ENCODE assay signal across 8 cellular contexts in the genomic region with DNA sequence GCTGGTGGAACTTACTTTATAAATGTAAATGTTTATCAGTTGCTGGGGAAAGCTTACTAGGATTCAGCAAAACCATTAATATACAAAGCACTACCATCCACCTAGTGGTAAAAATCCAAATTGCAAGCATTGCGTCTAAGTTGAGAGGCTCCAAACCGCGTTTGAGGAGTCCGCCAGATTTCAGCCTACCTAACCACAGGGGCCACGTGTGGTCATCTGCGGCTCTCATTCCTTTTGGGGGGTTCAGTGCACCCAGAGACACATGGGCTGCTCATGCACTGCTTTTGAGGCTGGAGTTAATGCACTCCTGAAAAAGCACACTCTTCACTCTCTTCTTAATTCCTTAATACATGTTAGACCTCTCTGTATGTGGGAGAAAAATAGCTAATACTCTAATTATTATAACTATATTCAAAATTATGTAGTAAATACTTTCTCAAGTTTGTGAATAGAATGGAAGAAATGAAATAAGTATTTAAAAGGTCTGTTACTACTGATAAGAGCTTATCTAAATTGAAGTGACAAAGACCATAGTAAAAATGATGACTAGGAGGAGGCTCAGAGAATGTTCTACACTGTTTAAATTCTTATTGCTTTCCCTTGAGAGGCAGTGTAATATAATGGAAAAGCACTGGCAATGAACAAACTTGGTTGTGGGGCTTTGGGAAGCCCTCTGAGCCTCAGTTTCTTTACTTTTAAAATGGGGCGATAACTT. TPM values are rescaled to one million over a fixed set of nuclear protein-coding genes. Genes with fewer than 3 reads are reported as not detected.
A peak's percentile ranks its signal among the peaks of the same experiment; 100 is the strongest.
DNase-seq lines count a peak whose midpoint lies in the region; ATAC-seq, FAIRE-seq and TF ChIP-seq lines count a peak whose summit lies in the region.

No MANE protein-coding gene starts in this region.

- DNase-seq in SIG-M5 treated with dmso at 0.1 percent for 504 hours (lab: John Stamatoyannopoulos, UW; ENCODE audit: unreplicated experiment) (peak; percentile 59), SIG-M5 (lab: John Stamatoyannopoulos, UW) (no peak), HTR-8/SVneo (ENCODE audit: insufficient read length, low spot score) (peak; percentile 90), PC-3 (peak; percentile 99), cardiac muscle cell (ENCODE audit: low read depth in 1 of 2, low spot score in 1 of 2) (peak; percentile 84 to 86), putamen (ENCODE audit: low spot score) (peak; percentile 54)

- H3K4me3 Mint-ChIP-seq in activated naive CD8-positive, alpha-beta T cell = peak overlapping the region; percentile 20

- peaks cover 13% of the 10 kb centered on the region for H3F3A ChIP-seq in PC-3 (ENCODE audit: low read length, unreplicated experiment)

- H3K36me3 ChIP-seq in PC-3 (ENCODE audit: low read depth, low read length) (no peaks in the 10 kb centered on the region), cardiac muscle cell (no peaks in the 10 kb centered on the region)

- ATAC-seq in PC-3 (peak; percentile 56), HG03460 (IDR thresholded peaks at IDR 0.05; ENCODE audit: unreplicated experiment) (no peak)

- no peaks in the 10 kb centered on the region for H3K79me2 ChIP-seq in PC-3 (ENCODE audit: low read length)

- peak overlapping the region; percentile 57 for H3K4me3 ChIP-seq in PC-3 (ENCODE audit: low read length)
- no peak overlapping the region for H3K4me3 ChIP-seq in cardiac muscle cell

- H3K27ac ChIP-seq in PC-3 (ENCODE audit: low read length) (peak overlapping the region; percentile 95), cardiac muscle cell (no peak overlapping the region)

- peak overlapping the region; percentile 90 for H3K27ac Mint-ChIP-seq in activated naive CD8-positive, alpha-beta T cell

- H2AFZ ChIP-seq in PC-3 (ENCODE audit: low read length) = peak overlapping the region; percentile 70

- H3K4me1 ChIP-seq in PC-3 (ENCODE audit: insufficient read depth, low read length) (peaks cover 37% of the 10 kb centered on the region), cardiac muscle cell (ENCODE audit: low read depth) (peaks cover 8% of the 10 kb centered on the region)

- peaks cover 30% of the 10 kb centered on the region for H3K4me1 Mint-ChIP-seq in activated naive CD8-positive, alpha-beta T cell (ENCODE audit: low read depth)

- no peaks in the 10 kb centered on the region for H3K9me3 Mint-ChIP-seq in activated naive CD8-positive, alpha-beta T cell (ENCODE audit: low read depth)

- H3K9me3 ChIP-seq in PC-3 (ENCODE audit: low read length) (no peaks in the 10 kb centered on the region), cardiac muscle cell (ENCODE audit: low read depth) (no peaks in the 10 kb centered on the region)

- peaks cover 8% of the 10 kb centered on the region for H3K27me3 Mint-ChIP-seq in activated naive CD8-positive, alpha-beta T cell

- BruUV-seq in PC-3 (replicated peaks; lab: Mats Ljungman, UMichigan) = TSS peak; percentile 95

- no peaks in the 10 kb centered on the region for H4K20me1 ChIP-seq in PC-3 (ENCODE audit: low read length)

- TF ChIP-seq CTCF in PC-3 (conservative IDR thresholded peaks at IDR 0.05; ENCODE audit: low read depth, low read length) (peak; percentile 95), cardiac muscle cell (IDR thresholded peaks at IDR 0.05; ENCODE audit: low read depth, low read length) (peak; percentile 73)

- H3K4me2 ChIP-seq in PC-3 (ENCODE audit: low read length) = peak overlapping the region; percentile 83

- no peaks in the 10 kb centered on the region for H3K9me2 ChIP-seq in PC-3 (replicated peaks; ENCODE audit: low read length)

- H3K9ac ChIP-seq in PC-3 (ENCODE audit: low read length) = peak overlapping the region; percentile 80

- H3K27me3 ChIP-seq in PC-3 (ENCODE audit: low read length) (no peaks in the 10 kb centered on the region), cardiac muscle cell (no peaks in the 10 kb centered on the region)

- POLR2A ChIA-PET in PC-3 (lab: Charles Lee; ENCODE audit: unreplicated experiment) = interaction anchor here (0.5 to 1.0 kb wide), 6 partner anchors 16 to 793 kb away, joined by 3 to 8 read pairs (median 4); a partner anchor contains a TSS

- CTCF ChIA-PET in PC-3 (lab: Charles Lee) = interaction anchor here (0.5 to 1.8 kb wide), 14 partner anchors 16 to 490 kb away, joined by 3 to 25 read pairs (median 4); a partner anchor contains a TSS

- FAIRE-seq in HTR-8/SVneo (lab: Jason Lieb, UNC) = peak; percentile 89

- intact Hi-C loops in PC-3 (cut with micrococcal nuclease) = loop anchor here (1.0 to 5.0 kb wide), 3 partner anchors 19 to 121 kb away; no protein-coding TSS in a partner anchor

- no peaks in the 10 kb centered on the region for H3K36me3 Mint-ChIP-seq in activated naive CD8-positive, alpha-beta T cell

RNA-seq across cellular contexts. Expression of a gene that starts 41.4 kb away (rescaled TPM):
- total RNA-seq in PC-3 (2014; rRNA removed) (1.9 and 4.1 TPM in 2 replicates), cardiac muscle cell (not detected in 2 replicates)
- polyA plus RNA-seq in cardiac muscle cell = not detected in 2 replicates

RNA-seq across cellular contexts. Expression of a gene that starts 41.4 kb away (rescaled TPM):
- total RNA-seq in PC-3 (2014; rRNA removed) = 74.2 and 82.6 TPM in 2 replicates
- total RNA-seq in cardiac muscle cell = 27.4 and 42.2 TPM in 2 replicates
- 25.7 and 26.5 TPM in 2 replicates for polyA plus RNA-seq in cardiac muscle cell
